Comparison of ENCODE assay signal across 8 cellular contexts in the genomic region with DNA sequence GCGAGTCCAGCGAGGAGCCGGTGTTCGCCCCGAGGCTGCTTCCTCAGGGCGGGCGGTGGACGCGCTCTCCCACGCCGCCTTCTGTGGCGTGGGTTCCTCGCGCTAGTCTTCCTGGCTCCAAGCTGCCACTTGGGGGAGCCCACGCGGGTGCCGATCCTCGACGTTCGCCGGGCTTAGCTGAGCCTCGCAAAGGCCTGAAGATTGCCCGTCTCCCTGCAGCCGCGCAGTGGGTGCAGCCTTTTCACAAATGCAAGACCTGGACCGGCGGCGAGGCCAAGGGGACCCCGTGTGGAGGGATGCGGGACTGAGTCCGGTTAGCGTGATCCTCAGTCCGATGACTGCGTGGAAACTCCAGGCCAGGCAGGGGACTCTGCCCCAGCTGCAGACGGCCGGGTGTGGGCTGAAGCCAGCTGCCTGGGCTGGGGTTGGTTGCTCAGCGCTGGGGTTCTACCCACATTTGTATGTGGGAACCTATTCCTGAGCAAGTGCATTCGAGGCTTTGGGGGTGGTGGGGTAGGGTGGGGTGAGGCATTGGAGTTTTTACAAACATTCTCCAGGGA. TPM values are rescaled to one million over a fixed set of nuclear protein-coding genes. Genes with fewer than 3 reads are reported as not detected.
DNase-seq lines count a peak whose midpoint lies in the region; ATAC-seq, FAIRE-seq and TF ChIP-seq lines count a peak whose summit lies in the region.

No MANE protein-coding gene starts in this region.

- peak overlapping the region; percentile 87 for H3K4me3 Mint-ChIP-seq in activated T-helper 2 cell treated with anti-CD3 and anti-CD28 coated beads, Interferon-gamma antibody, Interleukin-2, Interleukin-4, amounts not matched to agents 10 μg/mL and 5 μg/mL and 100 μg/mL, durations not matched to agents 14 hours and 24 hours and 36 hours (ENCODE audit: low read depth)

- H3K4me1 ChIP-seq in Karpas-422 (ENCODE audit: low read length) (peaks cover 19% of the 10 kb centered on the region), iPS DF 6.9 (ENCODE audit: control insufficient read depth, insufficient read depth, low read length) (peaks cover 2% of the 10 kb centered on the region; the same call in 1 of the 2 replicates)

- peaks cover 2% of the 10 kb centered on the region for H3K36me3 Mint-ChIP-seq in activated T-helper 2 cell treated with anti-CD3 and anti-CD28 coated beads, Interferon-gamma antibody, Interleukin-2, Interleukin-4, amounts not matched to agents 10 μg/mL and 5 μg/mL and 100 μg/mL, durations not matched to agents 14 hours and 24 hours and 36 hours (ENCODE audit: low read depth)

- peak; percentile 20 for ATAC-seq in GM19351 (IDR thresholded peaks at IDR 0.05; ENCODE audit: unreplicated experiment)

- no peaks in the 10 kb centered on the region for H3K9me3 ChIP-seq in Karpas-422 (ENCODE audit: low read length)
- H3K9me3 ChIP-seq in iPS DF 6.9 (ENCODE audit: control insufficient read depth, insufficient read depth, low read length), result no peaks in the 10 kb centered on the region

- no peak overlapping the region for H3K27ac Mint-ChIP-seq in activated T-helper 2 cell treated with anti-CD3 and anti-CD28 coated beads, Interferon-gamma antibody, Interleukin-2, Interleukin-4, amounts not matched to agents 10 μg/mL and 5 μg/mL and 100 μg/mL, durations not matched to agents 14 hours and 24 hours and 36 hours

- H3K27me3 ChIP-seq in Karpas-422 (ENCODE audit: low read length) (no peaks in the 10 kb centered on the region), iPS DF 6.9 (ENCODE audit: control insufficient read depth, insufficient read depth, low read length) (no peaks in the 10 kb centered on the region)

- peaks cover 12% of the 10 kb centered on the region for H3K79me2 ChIP-seq in Karpas-422 (ENCODE audit: low read length)

- H3K36me3 ChIP-seq in Karpas-422 (ENCODE audit: insufficient read depth, low read length), result no peaks in the 10 kb centered on the region
- no peaks in the 10 kb centered on the region for H3K36me3 ChIP-seq in iPS DF 6.9 (ENCODE audit: control insufficient read depth, insufficient read depth, low read length)

- H3K27ac ChIP-seq in Karpas-422 (ENCODE audit: low read length), result no peak overlapping the region
- H3K27ac ChIP-seq in iPS DF 6.9 (ENCODE audit: low read length), result no peak overlapping the region

- H2AFZ ChIP-seq in Karpas-422 (ENCODE audit: low read length), result peak overlapping the region; percentile 68; the same call in 1 of the 2 replicates

- peak overlapping the region; percentile 67 for H3K9ac ChIP-seq in Karpas-422 (ENCODE audit: low read length)

- H3K4me2 ChIP-seq in Karpas-422 (ENCODE audit: low read depth, low read length, poor library complexity, severe bottlenecking), result peak overlapping the region; percentile 92

- no peaks in the 10 kb centered on the region for H3K9me3 Mint-ChIP-seq in activated T-helper 2 cell treated with anti-CD3 and anti-CD28 coated beads, Interferon-gamma antibody, Interleukin-2, Interleukin-4, amounts not matched to agents 10 μg/mL and 5 μg/mL and 100 μg/mL, durations not matched to agents 14 hours and 24 hours and 36 hours

- no peaks in the 10 kb centered on the region; the same call in 1 of the 2 replicates for H4K20me1 ChIP-seq in Karpas-422 (ENCODE audit: insufficient read depth, low read depth, low read length)

- WGBS in iPS DF 6.9 (ENCODE audit: insufficient coverage, insufficient read length), result no CpG with 5 or more reads among the region's 38 CpGs

- peaks cover 21% of the 10 kb centered on the region for H3K4me1 Mint-ChIP-seq in activated T-helper 2 cell treated with anti-CD3 and anti-CD28 coated beads, Interferon-gamma antibody, Interleukin-2, Interleukin-4, amounts not matched to agents 10 μg/mL and 5 μg/mL and 100 μg/mL, durations not matched to agents 14 hours and 24 hours and 36 hours (ENCODE audit: low read depth)

- H3K9me2 ChIP-seq in Karpas-422 (replicated peaks; ENCODE audit: insufficient read depth, low read length), result no peaks in the 10 kb centered on the region

- H3K4me3 ChIP-seq in Karpas-422 (ENCODE audit: low read length), result peak overlapping the region; percentile 67
- H3K4me3 ChIP-seq in iPS DF 6.9 (ENCODE audit: low read length), result peak overlapping the region; percentile 60

- H3K27me3 Mint-ChIP-seq in activated T-helper 2 cell treated with anti-CD3 and anti-CD28 coated beads, Interferon-gamma antibody, Interleukin-2, Interleukin-4, amounts not matched to agents 10 μg/mL and 5 μg/mL and 100 μg/mL, durations not matched to agents 14 hours and 24 hours and 36 hours (ENCODE audit: low read depth), result peaks cover 5% of the 10 kb centered on the region

- peak; percentile 32 for TF ChIP-seq CTCF in D721Med (IDR thresholded peaks at IDR 0.05; ENCODE audit: insufficient read depth, missing control alignments)

- no peak for FAIRE-seq in D721Med (lab: Jason Lieb, UNC)

- intact Hi-C loops in activated T-helper 2 cell treated with anti-CD3 and anti-CD28 coated beads, Interferon-gamma antibody, Interleukin-2, Interleukin-4, amounts not matched to agents 10 μg/mL and 5 μg/mL and 100 μg/mL, durations not matched to agents 14 hours and 24 hours and 36 hours (cut with micrococcal nuclease), result loop anchor here (2.0 to 5.0 kb wide), 4 partner anchors 33 to 485 kb away; partner anchors contain the start of genes FAAP24 and NUDT19

- DNase-seq in D721Med (ENCODE audit: insufficient read length, low spot score) (no peak), Karpas-422 (no peak), iPS DF 6.9 (ENCODE audit: low read depth, low spot score) (no peak), EL (no peak), epidermal melanocyte (ENCODE audit: insufficient read length, low spot score) (no peak)
- no peak for DNase-seq in activated T-helper 2 cell treated with anti-CD3 and anti-CD28 coated beads, Interferon-gamma antibody, Interleukin-2, Interleukin-4, amounts not matched to agents 10 μg/mL and 5 μg/mL and 100 μg/mL, durations not matched to agents 14 hours and 24 hours and 36 hours (ENCODE audit: low spot score)
- DNase-seq in stimulated activated CD8-positive, alpha-beta memory T cell treated with anti-CD3 and anti-CD28 coated beads, Interleukin-12 subunit alpha, Interleukin-12 subunit beta, amount 100 ng/mL, for 24 hours (ENCODE audit: extremely low read depth), result peak; percentile 32

RNA-seq across cellular contexts. Expression of gene LRP3, which starts 16.6 kb away (rescaled TPM):
- total RNA-seq in Karpas-422 (2014; rRNA removed; shearing (Covaris generic); ENCODE audit: low replicate concordance), result not detected in 2 replicates
- 0.21 and 0.30 TPM in 2 replicates for total RNA-seq in activated T-helper 2 cell treated with anti-CD3 and anti-CD28 coated beads, Interferon-gamma antibody, Interleukin-2, Interleukin-4, amounts not matched to agents 10 μg/mL and 5 μg/mL and 100 μg/mL, durations not matched to agents 14 hours and 24 hours and 36 hours

RNA-seq across cellular contexts. Expression of gene WDR88, which starts 45.6 kb away (rescaled TPM):
- not detected in 2 replicates for total RNA-seq in Karpas-422 (2014; rRNA removed; shearing (Covaris generic); ENCODE audit: low replicate concordance)
- not detected in 2 replicates for total RNA-seq in activated T-helper 2 cell treated with anti-CD3 and anti-CD28 coated beads, Interferon-gamma antibody, Interleukin-2, Interleukin-4, amounts not matched to agents 10 μg/mL and 5 μg/mL and 100 μg/mL, durations not matched to agents 14 hours and 24 hours and 36 hours

RNA-seq across cellular contexts. Expression of gene SLC7A10, which starts 48.2 kb away (rescaled TPM):
- not detected in 2 replicates for total RNA-seq in Karpas-422 (2014; rRNA removed; shearing (Covaris generic); ENCODE audit: low replicate concordance)
- total RNA-seq in activated T-helper 2 cell treated with anti-CD3 and anti-CD28 coated beads, Interferon-gamma antibody, Interleukin-2, Interleukin-4, amounts not matched to agents 10 μg/mL and 5 μg/mL and 100 μg/mL, durations not matched to agents 14 hours and 24 hours and 36 hours, result not detected in 2 replicates
